Comparison of ENCODE assay signal across 1 cellular context in the genomic region with DNA sequence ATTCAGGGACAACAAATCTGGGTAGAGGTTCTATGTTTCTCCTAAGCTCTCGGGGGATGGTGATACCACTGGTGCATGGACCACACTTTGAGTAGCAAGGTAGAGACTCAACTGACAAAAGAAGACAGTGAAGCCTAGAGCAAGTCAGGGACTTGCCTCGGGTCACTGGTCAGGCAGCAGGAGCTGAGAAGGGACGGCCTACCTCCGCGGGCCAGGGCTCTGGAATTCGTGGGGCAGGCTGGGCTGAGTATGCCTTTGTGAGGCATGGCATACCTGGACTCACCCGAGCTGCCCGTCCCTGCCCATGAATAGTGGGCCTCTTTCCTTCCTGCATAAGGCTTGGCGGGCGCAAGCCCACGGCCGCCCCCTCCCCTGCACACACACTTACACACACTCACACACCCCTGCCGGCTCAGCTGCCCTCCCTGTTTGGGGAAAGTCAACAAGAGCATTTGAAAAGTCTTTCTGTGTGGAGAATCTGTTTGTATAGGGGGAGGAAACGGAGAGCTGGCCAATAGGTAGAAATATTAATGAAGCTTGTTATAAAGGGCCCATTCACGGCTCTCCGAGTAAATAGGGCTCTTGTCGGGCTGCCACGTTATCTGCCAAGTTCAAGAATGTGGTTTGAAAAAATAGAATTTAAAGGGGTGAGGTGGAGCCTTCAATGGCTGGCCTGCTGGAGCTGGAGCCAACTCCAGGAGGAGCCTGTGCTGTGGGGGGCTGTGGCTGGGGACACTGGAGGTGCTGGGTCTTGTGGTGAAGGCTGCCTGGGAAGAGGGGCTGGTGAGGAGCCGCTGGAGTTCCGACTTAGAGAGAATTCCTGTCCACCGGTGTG.
TF ChIP-seq lines count a peak whose summit lies in the region.

No MANE protein-coding gene starts in this region.

TF ChIP-seq in HepG2, 621 proteins besides CTCF, POLR2A, EP300 and RAD21 (continued from another document and continues in another):
- TF ChIP-seq, protein P1, sequence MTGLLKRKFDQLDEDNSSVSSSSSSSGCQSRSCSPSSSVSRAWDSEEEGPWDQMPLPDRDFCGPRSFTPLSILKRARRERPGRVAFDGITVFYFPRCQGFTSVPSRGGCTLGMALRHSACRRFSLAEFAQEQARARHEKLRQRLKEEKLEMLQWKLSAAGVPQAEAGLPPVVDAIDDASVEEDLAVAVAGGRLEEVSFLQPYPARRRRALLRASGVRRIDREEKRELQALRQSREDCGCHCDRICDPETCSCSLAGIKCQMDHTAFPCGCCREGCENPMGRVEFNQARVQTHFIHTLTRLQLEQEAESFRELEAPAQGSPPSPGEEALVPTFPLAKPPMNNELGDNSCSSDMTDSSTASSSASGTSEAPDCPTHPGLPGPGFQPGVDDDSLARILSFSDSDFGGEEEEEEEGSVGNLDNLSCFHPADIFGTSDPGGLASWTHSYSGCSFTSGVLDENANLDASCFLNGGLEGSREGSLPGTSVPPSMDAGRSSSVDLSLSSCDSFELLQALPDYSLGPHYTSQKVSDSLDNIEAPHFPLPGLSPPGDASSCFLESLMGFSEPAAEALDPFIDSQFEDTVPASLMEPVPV (CRISPR knock-in tag; IDR thresholded peaks at IDR 0.05): no peak
- TF ChIP-seq, protein P2, sequence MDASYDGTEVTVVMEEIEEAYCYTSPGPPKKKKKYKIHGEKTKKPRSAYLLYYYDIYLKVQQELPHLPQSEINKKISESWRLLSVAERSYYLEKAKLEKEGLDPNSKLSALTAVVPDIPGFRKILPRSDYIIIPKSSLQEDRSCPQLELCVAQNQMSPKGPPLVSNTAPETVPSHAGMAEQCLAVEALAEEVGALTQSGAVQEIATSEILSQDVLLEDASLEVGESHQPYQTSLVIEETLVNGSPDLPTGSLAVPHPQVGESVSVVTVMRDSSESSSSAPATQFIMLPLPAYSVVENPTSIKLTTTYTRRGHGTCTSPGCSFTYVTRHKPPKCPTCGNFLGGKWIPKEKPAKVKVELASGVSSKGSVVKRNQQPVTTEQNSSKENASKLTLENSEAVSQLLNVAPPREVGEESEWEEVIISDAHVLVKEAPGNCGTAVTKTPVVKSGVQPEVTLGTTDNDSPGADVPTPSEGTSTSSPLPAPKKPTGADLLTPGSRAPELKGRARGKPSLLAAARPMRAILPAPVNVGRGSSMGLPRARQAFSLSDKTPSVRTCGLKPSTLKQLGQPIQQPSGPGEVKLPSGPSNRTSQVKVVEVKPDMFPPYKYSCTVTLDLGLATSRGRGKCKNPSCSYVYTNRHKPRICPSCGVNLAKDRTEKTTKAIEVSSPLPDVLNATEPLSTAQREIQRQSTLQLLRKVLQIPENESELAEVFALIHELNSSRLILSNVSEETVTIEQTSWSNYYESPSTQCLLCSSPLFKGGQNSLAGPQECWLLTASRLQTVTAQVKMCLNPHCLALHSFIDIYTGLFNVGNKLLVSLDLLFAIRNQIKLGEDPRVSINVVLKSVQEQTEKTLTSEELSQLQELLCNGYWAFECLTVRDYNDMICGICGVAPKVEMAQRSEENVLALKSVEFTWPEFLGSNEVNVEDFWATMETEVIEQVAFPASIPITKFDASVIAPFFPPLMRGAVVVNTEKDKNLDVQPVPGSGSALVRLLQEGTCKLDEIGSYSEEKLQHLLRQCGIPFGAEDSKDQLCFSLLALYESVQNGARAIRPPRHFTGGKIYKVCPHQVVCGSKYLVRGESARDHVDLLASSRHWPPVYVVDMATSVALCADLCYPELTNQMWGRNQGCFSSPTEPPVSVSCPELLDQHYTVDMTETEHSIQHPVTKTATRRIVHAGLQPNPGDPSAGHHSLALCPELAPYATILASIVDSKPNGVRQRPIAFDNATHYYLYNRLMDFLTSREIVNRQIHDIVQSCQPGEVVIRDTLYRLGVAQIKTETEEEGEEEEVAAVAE (CRISPR knock-in tag; IDR thresholded peaks at IDR 0.05; ENCODE audit: borderline replicate concordance): peak; percentile 91
- TF ChIP-seq, protein P3, sequence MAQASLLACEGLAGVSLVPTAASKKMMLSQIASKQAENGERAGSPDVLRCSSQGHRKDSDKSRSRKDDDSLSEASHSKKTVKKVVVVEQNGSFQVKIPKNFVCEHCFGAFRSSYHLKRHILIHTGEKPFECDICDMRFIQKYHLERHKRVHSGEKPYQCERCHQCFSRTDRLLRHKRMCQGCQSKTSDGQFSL (CRISPR knock-in tag; IDR thresholded peaks at IDR 0.05): peak; percentile 20; the same call in 1 of the 2 replicates
- peak; percentile 93 for TF ChIP-seq HDAC2 (CRISPR knock-in tag; IDR thresholded peaks at IDR 0.05)
- TF ChIP-seq, protein P4, sequence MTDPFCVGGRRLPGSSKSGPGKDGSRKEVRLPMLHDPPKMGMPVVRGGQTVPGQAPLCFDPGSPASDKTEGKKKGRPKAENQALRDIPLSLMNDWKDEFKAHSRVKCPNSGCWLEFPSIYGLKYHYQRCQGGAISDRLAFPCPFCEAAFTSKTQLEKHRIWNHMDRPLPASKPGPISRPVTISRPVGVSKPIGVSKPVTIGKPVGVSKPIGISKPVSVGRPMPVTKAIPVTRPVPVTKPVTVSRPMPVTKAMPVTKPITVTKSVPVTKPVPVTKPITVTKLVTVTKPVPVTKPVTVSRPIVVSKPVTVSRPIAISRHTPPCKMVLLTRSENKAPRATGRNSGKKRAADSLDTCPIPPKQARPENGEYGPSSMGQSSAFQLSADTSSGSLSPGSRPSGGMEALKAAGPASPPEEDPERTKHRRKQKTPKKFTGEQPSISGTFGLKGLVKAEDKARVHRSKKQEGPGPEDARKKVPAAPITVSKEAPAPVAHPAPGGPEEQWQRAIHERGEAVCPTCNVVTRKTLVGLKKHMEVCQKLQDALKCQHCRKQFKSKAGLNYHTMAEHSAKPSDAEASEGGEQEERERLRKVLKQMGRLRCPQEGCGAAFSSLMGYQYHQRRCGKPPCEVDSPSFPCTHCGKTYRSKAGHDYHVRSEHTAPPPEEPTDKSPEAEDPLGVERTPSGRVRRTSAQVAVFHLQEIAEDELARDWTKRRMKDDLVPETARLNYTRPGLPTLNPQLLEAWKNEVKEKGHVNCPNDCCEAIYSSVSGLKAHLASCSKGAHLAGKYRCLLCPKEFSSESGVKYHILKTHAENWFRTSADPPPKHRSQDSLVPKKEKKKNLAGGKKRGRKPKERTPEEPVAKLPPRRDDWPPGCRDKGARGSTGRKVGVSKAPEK (CRISPR knock-in tag; IDR thresholded peaks at IDR 0.05; ENCODE audit: borderline replicate concordance): no peak; the same call in 1 of the 2 replicates
- TF ChIP-seq ZNF235 (CRISPR knock-in tag; IDR thresholded peaks at IDR 0.05; ENCODE audit: borderline replicate concordance): no peak
- peak; percentile 74; the same call in 1 of the 2 replicates for TF ChIP-seq GFI1 (CRISPR knock-in tag; IDR thresholded peaks at IDR 0.05; ENCODE audit: borderline replicate concordance)
- TF ChIP-seq SMAD1 (CRISPR knock-in tag; IDR thresholded peaks at IDR 0.05; ENCODE audit: borderline replicate concordance, low read depth): 0 out of 2 replicates have a peak, but pooled peaks have one; percentile 66
- TF ChIP-seq FOXO1 (CRISPR knock-in tag; IDR thresholded peaks at IDR 0.05): peak; percentile 92
- peak; percentile 56; the same call in 1 of the 2 replicates for TF ChIP-seq RFXANK (CRISPR knock-in tag; IDR thresholded peaks at IDR 0.05)
- TF ChIP-seq, protein P5, sequence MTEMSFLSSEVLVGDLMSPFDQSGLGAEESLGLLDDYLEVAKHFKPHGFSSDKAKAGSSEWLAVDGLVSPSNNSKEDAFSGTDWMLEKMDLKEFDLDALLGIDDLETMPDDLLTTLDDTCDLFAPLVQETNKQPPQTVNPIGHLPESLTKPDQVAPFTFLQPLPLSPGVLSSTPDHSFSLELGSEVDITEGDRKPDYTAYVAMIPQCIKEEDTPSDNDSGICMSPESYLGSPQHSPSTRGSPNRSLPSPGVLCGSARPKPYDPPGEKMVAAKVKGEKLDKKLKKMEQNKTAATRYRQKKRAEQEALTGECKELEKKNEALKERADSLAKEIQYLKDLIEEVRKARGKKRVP (CRISPR knock-in tag; IDR thresholded peaks at IDR 0.05): peak in 1 of 2 experiments; percentile 80; a peak in 2 of 4 replicates
- TF ChIP-seq, protein P6, sequence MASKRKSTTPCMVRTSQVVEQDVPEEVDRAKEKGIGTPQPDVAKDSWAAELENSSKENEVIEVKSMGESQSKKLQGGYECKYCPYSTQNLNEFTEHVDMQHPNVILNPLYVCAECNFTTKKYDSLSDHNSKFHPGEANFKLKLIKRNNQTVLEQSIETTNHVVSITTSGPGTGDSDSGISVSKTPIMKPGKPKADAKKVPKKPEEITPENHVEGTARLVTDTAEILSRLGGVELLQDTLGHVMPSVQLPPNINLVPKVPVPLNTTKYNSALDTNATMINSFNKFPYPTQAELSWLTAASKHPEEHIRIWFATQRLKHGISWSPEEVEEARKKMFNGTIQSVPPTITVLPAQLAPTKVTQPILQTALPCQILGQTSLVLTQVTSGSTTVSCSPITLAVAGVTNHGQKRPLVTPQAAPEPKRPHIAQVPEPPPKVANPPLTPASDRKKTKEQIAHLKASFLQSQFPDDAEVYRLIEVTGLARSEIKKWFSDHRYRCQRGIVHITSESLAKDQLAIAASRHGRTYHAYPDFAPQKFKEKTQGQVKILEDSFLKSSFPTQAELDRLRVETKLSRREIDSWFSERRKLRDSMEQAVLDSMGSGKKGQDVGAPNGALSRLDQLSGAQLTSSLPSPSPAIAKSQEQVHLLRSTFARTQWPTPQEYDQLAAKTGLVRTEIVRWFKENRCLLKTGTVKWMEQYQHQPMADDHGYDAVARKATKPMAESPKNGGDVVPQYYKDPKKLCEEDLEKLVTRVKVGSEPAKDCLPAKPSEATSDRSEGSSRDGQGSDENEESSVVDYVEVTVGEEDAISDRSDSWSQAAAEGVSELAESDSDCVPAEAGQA (IDR thresholded peaks at IDR 0.05; ENCODE audit: low read depth): 0 out of 2 replicates have a peak, but pooled peaks have one; percentile 34
- TF ChIP-seq, protein P6 (CRISPR knock-in tag; IDR thresholded peaks at IDR 0.05; ENCODE audit: borderline replicate concordance): no peak
- peak; percentile 91 for TF ChIP-seq RXRA (CRISPR knock-in tag; IDR thresholded peaks at IDR 0.05)
- peak; percentile 88 for TF ChIP-seq SKI (IDR thresholded peaks at IDR 0.05; ENCODE audit: partially characterized antibody)
- TF ChIP-seq, protein P7, sequence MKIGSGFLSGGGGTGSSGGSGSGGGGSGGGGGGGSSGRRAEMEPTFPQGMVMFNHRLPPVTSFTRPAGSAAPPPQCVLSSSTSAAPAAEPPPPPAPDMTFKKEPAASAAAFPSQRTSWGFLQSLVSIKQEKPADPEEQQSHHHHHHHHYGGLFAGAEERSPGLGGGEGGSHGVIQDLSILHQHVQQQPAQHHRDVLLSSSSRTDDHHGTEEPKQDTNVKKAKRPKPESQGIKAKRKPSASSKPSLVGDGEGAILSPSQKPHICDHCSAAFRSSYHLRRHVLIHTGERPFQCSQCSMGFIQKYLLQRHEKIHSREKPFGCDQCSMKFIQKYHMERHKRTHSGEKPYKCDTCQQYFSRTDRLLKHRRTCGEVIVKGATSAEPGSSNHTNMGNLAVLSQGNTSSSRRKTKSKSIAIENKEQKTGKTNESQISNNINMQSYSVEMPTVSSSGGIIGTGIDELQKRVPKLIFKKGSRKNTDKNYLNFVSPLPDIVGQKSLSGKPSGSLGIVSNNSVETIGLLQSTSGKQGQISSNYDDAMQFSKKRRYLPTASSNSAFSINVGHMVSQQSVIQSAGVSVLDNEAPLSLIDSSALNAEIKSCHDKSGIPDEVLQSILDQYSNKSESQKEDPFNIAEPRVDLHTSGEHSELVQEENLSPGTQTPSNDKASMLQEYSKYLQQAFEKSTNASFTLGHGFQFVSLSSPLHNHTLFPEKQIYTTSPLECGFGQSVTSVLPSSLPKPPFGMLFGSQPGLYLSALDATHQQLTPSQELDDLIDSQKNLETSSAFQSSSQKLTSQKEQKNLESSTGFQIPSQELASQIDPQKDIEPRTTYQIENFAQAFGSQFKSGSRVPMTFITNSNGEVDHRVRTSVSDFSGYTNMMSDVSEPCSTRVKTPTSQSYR (CRISPR knock-in tag; IDR thresholded peaks at IDR 0.05; ENCODE audit: borderline replicate concordance): peak; percentile 98
- TF ChIP-seq SRSF1 (optimal IDR thresholded peaks at IDR 0.05; ENCODE audit: low read depth, low read length): peak; percentile 85
- TF ChIP-seq, protein P8, sequence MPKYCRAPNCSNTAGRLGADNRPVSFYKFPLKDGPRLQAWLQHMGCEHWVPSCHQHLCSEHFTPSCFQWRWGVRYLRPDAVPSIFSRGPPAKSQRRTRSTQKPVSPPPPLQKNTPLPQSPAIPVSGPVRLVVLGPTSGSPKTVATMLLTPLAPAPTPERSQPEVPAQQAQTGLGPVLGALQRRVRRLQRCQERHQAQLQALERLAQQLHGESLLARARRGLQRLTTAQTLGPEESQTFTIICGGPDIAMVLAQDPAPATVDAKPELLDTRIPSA (CRISPR knock-in tag; IDR thresholded peaks at IDR 0.05; ENCODE audit: borderline replicate concordance): no peak
- TF ChIP-seq, protein P9, sequence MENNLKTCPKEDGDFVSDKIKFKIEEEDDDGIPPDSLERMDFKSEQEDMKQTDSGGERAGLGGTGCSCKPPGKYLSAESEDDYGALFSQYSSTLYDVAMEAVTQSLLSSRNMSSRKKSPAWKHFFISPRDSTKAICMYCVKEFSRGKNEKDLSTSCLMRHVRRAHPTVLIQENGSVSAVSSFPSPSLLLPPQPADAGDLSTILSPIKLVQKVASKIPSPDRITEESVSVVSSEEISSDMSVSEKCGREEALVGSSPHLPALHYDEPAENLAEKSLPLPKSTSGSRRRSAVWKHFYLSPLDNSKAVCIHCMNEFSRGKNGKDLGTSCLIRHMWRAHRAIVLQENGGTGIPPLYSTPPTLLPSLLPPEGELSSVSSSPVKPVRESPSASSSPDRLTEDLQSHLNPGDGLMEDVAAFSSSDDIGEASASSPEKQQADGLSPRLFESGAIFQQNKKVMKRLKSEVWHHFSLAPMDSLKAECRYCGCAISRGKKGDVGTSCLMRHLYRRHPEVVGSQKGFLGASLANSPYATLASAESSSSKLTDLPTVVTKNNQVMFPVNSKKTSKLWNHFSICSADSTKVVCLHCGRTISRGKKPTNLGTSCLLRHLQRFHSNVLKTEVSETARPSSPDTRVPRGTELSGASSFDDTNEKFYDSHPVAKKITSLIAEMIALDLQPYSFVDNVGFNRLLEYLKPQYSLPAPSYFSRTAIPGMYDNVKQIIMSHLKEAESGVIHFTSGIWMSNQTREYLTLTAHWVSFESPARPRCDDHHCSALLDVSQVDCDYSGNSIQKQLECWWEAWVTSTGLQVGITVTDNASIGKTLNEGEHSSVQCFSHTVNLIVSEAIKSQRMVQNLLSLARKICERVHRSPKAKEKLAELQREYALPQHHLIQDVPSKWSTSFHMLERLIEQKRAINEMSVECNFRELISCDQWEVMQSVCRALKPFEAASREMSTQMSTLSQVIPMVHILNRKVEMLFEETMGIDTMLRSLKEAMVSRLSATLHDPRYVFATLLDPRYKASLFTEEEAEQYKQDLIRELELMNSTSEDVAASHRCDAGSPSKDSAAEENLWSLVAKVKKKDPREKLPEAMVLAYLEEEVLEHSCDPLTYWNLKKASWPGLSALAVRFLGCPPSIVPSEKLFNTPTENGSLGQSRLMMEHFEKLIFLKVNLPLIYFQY (CRISPR knock-in tag; IDR thresholded peaks at IDR 0.05; ENCODE audit: borderline replicate concordance): peak; percentile 39; the same call in 1 of the 2 replicates
